14 cellular contexts compared by ENCODE assay signal in genomic region chr22:46089426-46090041, GRCh38.
DNase-seq lines count a peak whose midpoint lies in the region; ATAC-seq, FAIRE-seq and TF ChIP-seq lines count a peak whose summit lies in the region.
"Had no signal": no experiment of that assay in that cellular context is flagged by ENCODE, and none has a peak within 500 bp of the region (broad histone marks: within the 10 kb centered on the region; RNA-seq: fewer than 3 reads in every experiment).

No MANE protein-coding gene starts in this region.

- H3K27me3 ChIP-seq in heart right ventricle (no peaks in the 10 kb centered on the region), parathyroid adenoma (ENCODE audit: control insufficient read depth, insufficient read depth, low read length) (no peaks in the 10 kb centered on the region)

- 93% methylated on average over 14 of the region's 24 CpGs for WGBS in A549 (ENCODE audit: missing lambda C conversion rate)
- WGBS in heart right ventricle, 2 donors: 51 to 52% methylated on average over 24 of the region's 24 CpGs

- TF ChIP-seq CTCF in A549 (IDR thresholded peaks at IDR 0.05): no peak
- no peak for TF ChIP-seq CTCF in astrocyte of the cerebellum (IDR thresholded peaks at IDR 0.05; ENCODE audit: low read depth, low read length, missing control alignments)
- TF ChIP-seq CTCF in heart right ventricle (IDR thresholded peaks at IDR 0.05): no peak
- TF ChIP-seq CTCF in parathyroid adenoma (IDR thresholded peaks at IDR 0.05): no peak

- H3K27ac ChIP-seq in A549: peak overlapping the region; percentile 5 to 99; a peak in 4 of 6 replicates
- peak overlapping the region; percentile 75 to 100 (median 98) for H3K27ac ChIP-seq in heart right ventricle
- H3K27ac ChIP-seq in parathyroid adenoma: peak overlapping the region; percentile 56
- H3K27ac ChIP-seq: PC-9 had no signal

- H3K9me3 ChIP-seq in A549: no peaks in the 10 kb centered on the region
- no peaks in the 10 kb centered on the region for H3K9me3 ChIP-seq in heart right ventricle
- no peaks in the 10 kb centered on the region for H3K9me3 ChIP-seq in parathyroid adenoma (ENCODE audit: control insufficient read depth, low read length)

- no peak for ATAC-seq in A549
- ATAC-seq in heart right ventricle: no peak

- no peak overlapping the region for H3K9ac ChIP-seq in parathyroid adenoma

- no peak overlapping the region for H2AFZ ChIP-seq in parathyroid adenoma
- H2AFZ ChIP-seq: PC-9 had no signal

- H3K4me3 ChIP-seq in A549 (no peak overlapping the region), astrocyte of the cerebellum (ENCODE audit: low read depth, low read length) (peak overlapping the region; percentile 98), heart right ventricle (peak overlapping the region in 9 of 10 donors; percentile 2 to 77 (median 26)), parathyroid adenoma (ENCODE audit: low read depth, low read length) (no peak overlapping the region)
- H3K4me3 ChIP-seq: PC-9 had no signal

- peaks cover 82% of the 10 kb centered on the region for H3K4me1 ChIP-seq in A549
- H3K4me1 ChIP-seq in heart right ventricle: peaks cover 87 to 100% (median 100%) of the 10 kb centered on the region in 9 donors
- no peaks in the 10 kb centered on the region for H3K4me1 ChIP-seq in parathyroid adenoma

- H3K36me3 ChIP-seq in heart right ventricle: peaks cover 0 to 88% (median 13%) of the 10 kb centered on the region in 9 donors
- H3K36me3 ChIP-seq in parathyroid adenoma (ENCODE audit: control insufficient read depth, insufficient read depth, low read length): no peaks in the 10 kb centered on the region

- H3K4me2 ChIP-seq in A549: 0 out of 3 replicates have a peak overlapping the region, but pooled peaks have one; percentile 96
- no peak overlapping the region for H3K4me2 ChIP-seq in parathyroid adenoma (ENCODE audit: low read length)
- H3K4me2 ChIP-seq: PC-9 had no signal

- no peak for FAIRE-seq in A549 (lab: Jason Lieb, UNC)
- FAIRE-seq: TTC549, urothelium cell line had no signal

- H3K79me2 ChIP-seq in parathyroid adenoma: peaks cover 14% of the 10 kb centered on the region

- intact Hi-C loops in heart right ventricle (cut with DNase I): loop anchor here in 2 of 10 donors (2.0 kb wide), 2 partner anchors 13 to 15 kb away; no protein-coding TSS in a partner anchor

- CTCF ChIA-PET in A549 (lab: Yijun Ruan, JAX): interaction anchor here (0.8 to 2.9 kb wide), 5 partner anchors 8 to 95 kb away, joined by 3 to 18 read pairs (median 5); no protein-coding TSS in a partner anchor

- TF ChIP-seq RAD21 in A549 (conservative IDR thresholded peaks at IDR 0.05 in 1 of 2, IDR thresholded peaks at IDR 0.05 in 1 of 2): no peak

- no peak for TF ChIP-seq POLR2A in A549 (IDR thresholded peaks at IDR 0.05; ENCODE audit: low read length)

- in situ Hi-C loops in astrocyte of the cerebellum (cut with HindIII; ENCODE audit: low sequenced_read_pairs): no loop called here

- TF ChIP-seq EP300 in A549 (IDR thresholded peaks at IDR 0.05): no peak

- POLR2A ChIA-PET in A549 (lab: Yijun Ruan, JAX): interaction anchor here (2.5 kb wide), 1 partner anchor 11 kb away, joined by 11 read pairs; no protein-coding TSS in a partner anchor

- DNase-seq in A549 (ENCODE audit: low read depth in 1 of 2, low spot score in 1 of 2) (no peak), astrocyte of the cerebellum (ENCODE audit: low read depth) (no peak), heart right ventricle (peak in 1 of 2 donors; percentile 12), NCI-H128 (lab: John Stamatoyannopoulos, UW; ENCODE audit: unreplicated experiment) (no peak), LoVo (ENCODE audit: low spot score) (no peak), NCI-H1048 (lab: John Stamatoyannopoulos, UW) (no peak), HT-29 (ENCODE audit: low spot score) (no peak)
- DNase-seq: glutamatergic neuron, naive B cell, NCI-H2171, PC-9 had no signal

TF ChIP-seq in A549, 52 proteins besides CTCF, POLR2A, EP300 and RAD21:
- TF ChIP-seq MAX (IDR thresholded peaks at IDR 0.05): no peak
- no peak for TF ChIP-seq TFCP2L1 (CRISPR knock-in tag; IDR thresholded peaks at IDR 0.05)
- TF ChIP-seq MYC (IDR thresholded peaks at IDR 0.05; ENCODE audit: borderline replicate concordance, low read length): no peak
- TF ChIP-seq HMGXB4 (CRISPR knock-in tag; IDR thresholded peaks at IDR 0.05; ENCODE audit: borderline replicate concordance): no peak
- no peak for TF ChIP-seq ZFP36 (IDR thresholded peaks at IDR 0.05; ENCODE audit: borderline replicate concordance, partially characterized antibody)
- no peak for TF ChIP-seq HES2 (IDR thresholded peaks at IDR 0.05)
- TF ChIP-seq CEBPB (IDR thresholded peaks at IDR 0.05): no peak
- no peak for TF ChIP-seq HOXB5 (CRISPR knock-in tag; IDR thresholded peaks at IDR 0.05)
- no peak for TF ChIP-seq RFX5 (IDR thresholded peaks at IDR 0.05)
- no peak for TF ChIP-seq NFE2L2 (conservative IDR thresholded peaks at IDR 0.05; ENCODE audit: low read length)
- no peak for TF ChIP-seq JUN (IDR thresholded peaks at IDR 0.05)

Comparison
In these comparisons a context has a peak if more than half of its experiments do, and no peak if none do; other contexts are left out.
1. H3K4me3 ChIP-seq: peak in astrocyte of the cerebellum (single experiment) and heart right ventricle (9 of 10); none in A549 (single experiment) and parathyroid adenoma (single experiment).
2. Peak in every context shown above with its lines, with median percentiles within 50 percentile points of each other: H3K27ac ChIP-seq.